ENCODE assay signal across 14 cellular contexts in the genomic region with DNA sequence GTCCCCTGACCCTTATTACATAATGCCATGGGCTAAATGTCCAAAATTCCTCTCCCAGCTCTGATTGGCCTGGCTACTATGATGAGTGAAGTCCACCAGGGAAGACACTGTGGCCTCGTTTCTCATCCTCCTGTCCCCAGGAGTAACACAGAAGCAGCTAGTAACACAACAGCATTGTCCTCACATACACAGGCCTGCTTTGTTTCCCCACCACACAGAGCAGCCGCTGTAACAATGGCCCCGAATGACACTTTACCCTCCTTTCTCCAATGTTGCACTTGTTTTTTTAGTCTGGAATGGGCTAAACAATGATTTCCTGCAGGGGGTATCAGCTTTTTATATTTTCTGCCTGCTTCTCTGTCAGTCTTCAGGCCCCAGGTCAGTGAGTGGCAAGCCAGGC. TPM values are rescaled to one million over a fixed set of nuclear protein-coding genes. Genes with fewer than 3 reads are reported as not detected.
DNase-seq lines count a peak whose midpoint lies in the region; ATAC-seq and TF ChIP-seq lines count a peak whose summit lies in the region.
"Had no signal": no experiment of that assay in that cellular context is flagged by ENCODE, and none has a peak within 500 bp of the region (broad histone marks: within the 10 kb centered on the region; RNA-seq: fewer than 3 reads in every experiment).

A gene with protein sequence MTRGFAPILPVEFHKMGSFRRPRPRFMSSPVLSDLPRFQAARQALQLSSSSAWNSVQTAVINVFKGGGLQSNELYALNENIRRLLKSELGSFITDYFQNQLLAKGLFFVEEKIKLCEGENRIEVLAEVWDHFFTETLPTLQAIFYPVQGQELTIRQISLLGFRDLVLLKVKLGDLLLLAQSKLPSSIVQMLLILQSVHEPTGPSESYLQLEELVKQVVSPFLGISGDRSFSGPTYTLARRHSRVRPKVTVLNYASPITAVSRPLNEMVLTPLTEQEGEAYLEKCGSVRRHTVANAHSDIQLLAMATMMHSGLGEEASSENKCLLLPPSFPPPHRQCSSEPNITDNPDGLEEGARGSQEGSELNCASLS (plus strand): TSS at position 363 of the 400 bp plus-strand sequence. CDS start 104,834 bp downstream, outside the sequence.

- no peak for DNase-seq in activated naive CD4-positive, alpha-beta T cell treated with anti-CD3 and anti-CD28 coated beads for 36 hours
- DNase-seq in activated naive CD4-positive, alpha-beta T cell treated with Interleukin-2 at 50 U/mL for 16 hours: no peak
- DNase-seq in endothelial cell (ENCODE audit: low spot score) (no peak), SKM-1 (lab: John Stamatoyannopoulos, UW; ENCODE audit: unreplicated experiment) (no peak), endodermal cell (no peak)
- no peak for DNase-seq in natural killer cell treated with Interleukin-12 subunit alpha and Interleukin-12 subunit beta and Interleukin-15 and Interleukin-18, amount 100 ng/mL, for 72 hours (ENCODE audit: low spot score)
- DNase-seq in activated CD4-positive, alpha-beta T cell treated with anti-CD3 and anti-CD28 coated beads for 1 hour: no peak
- DNase-seq: activated CD4-positive, CD25-positive, alpha-beta regulatory T cell treated with anti-CD3 and anti-CD28 coated beads, Interleukin-2, amount 50 U/mL, for 72 hours; naive B cell; NCI-H524 treated with DMSO at 0.1 percent for 48 hours; SHP77 treated with DMSO at 0.1 percent for 48 hours had no signal

- peaks cover 20% of the 10 kb centered on the region for H3K27me3 ChIP-seq in endodermal cell (ENCODE audit: control insufficient read depth, insufficient read depth, low read length, poor library complexity, severe bottlenecking)

- H3K9ac ChIP-seq in endodermal cell (ENCODE audit: extremely low read depth, low read length, poor library complexity, severe bottlenecking): no peak within 1 kb of the TSS

- H3K27ac ChIP-seq in endodermal cell (ENCODE audit: low read depth, low read length): no peak within 1 kb of the TSS
- H3K27ac ChIP-seq: HL-60 had no signal

- 63 to 89% methylated on average over 1 to 3 of the region's 3 CpGs for WGBS in endodermal cell (ENCODE audit: insufficient coverage in 1 of 2, insufficient read length in 1 of 2), 2 experiments

- no peaks in the 10 kb centered on the region for H3K27me3 Mint-ChIP-seq in activated naive CD4-positive, alpha-beta T cell treated with anti-CD3 and anti-CD28 coated beads for 36 hours (ENCODE audit: low read depth)
- no peaks in the 10 kb centered on the region for H3K27me3 Mint-ChIP-seq in endothelial cell (ENCODE audit: unreplicated experiment)
- peaks cover 0 to 2% of the 10 kb centered on the region in 2 donors for H3K27me3 Mint-ChIP-seq in natural killer cell treated with Interleukin-12 subunit alpha and Interleukin-12 subunit beta and Interleukin-15 and Interleukin-18, amount 100 ng/mL, for 72 hours
- peaks cover 22% of the 10 kb centered on the region for H3K27me3 Mint-ChIP-seq in endodermal cell (ENCODE audit: insufficient read depth)

- no peaks in the 10 kb centered on the region for H3K9me3 Mint-ChIP-seq in activated naive CD4-positive, alpha-beta T cell treated with anti-CD3 and anti-CD28 coated beads for 36 hours
- H3K9me3 Mint-ChIP-seq in endothelial cell (ENCODE audit: unreplicated experiment) (no peaks in the 10 kb centered on the region), endodermal cell (peaks cover 6% of the 10 kb centered on the region)
- no peaks in the 10 kb centered on the region for H3K9me3 Mint-ChIP-seq in natural killer cell treated with Interleukin-12 subunit alpha and Interleukin-12 subunit beta and Interleukin-15 and Interleukin-18, amount 100 ng/mL, for 72 hours
- H3K9me3 Mint-ChIP-seq: activated naive CD4-positive, alpha-beta T cell treated with anti-CD3 and anti-CD28 coated beads, Interleukin-2, amount 50 U/mL, for 72 hours; naive B cell had no signal

- no peaks in the 10 kb centered on the region for H3K4me1 ChIP-seq in endodermal cell (ENCODE audit: control insufficient read depth, insufficient read depth, low read length)

- no peak for ATAC-seq in natural killer cell treated with Interleukin-12 subunit alpha and Interleukin-12 subunit beta and Interleukin-15 and Interleukin-18, amount 100 ng/mL, for 72 hours
- no peak for ATAC-seq in GM21717 (IDR thresholded peaks at IDR 0.05; ENCODE audit: unreplicated experiment)
- ATAC-seq: activated naive CD4-positive, alpha-beta T cell treated with anti-CD3 and anti-CD28 coated beads, Interleukin-2, amount 50 U/mL, for 72 hours had no signal

- H3K4me3 Mint-ChIP-seq in activated naive CD4-positive, alpha-beta T cell treated with anti-CD3 and anti-CD28 coated beads for 36 hours: no peak within 1 kb of the TSS
- H3K4me3 Mint-ChIP-seq in endothelial cell (ENCODE audit: unreplicated experiment): no peak within 1 kb of the TSS
- no peak within 1 kb of the TSS for H3K4me3 Mint-ChIP-seq in natural killer cell treated with Interleukin-12 subunit alpha and Interleukin-12 subunit beta and Interleukin-15 and Interleukin-18, amount 100 ng/mL, for 72 hours
- H3K4me3 Mint-ChIP-seq in endodermal cell: no peak within 1 kb of the TSS
- H3K4me3 Mint-ChIP-seq: naive B cell had no signal

- no peak within 1 kb of the TSS for H3K27ac Mint-ChIP-seq in activated naive CD4-positive, alpha-beta T cell treated with anti-CD3 and anti-CD28 coated beads for 36 hours
- H3K27ac Mint-ChIP-seq in endothelial cell (ENCODE audit: unreplicated experiment) (no peak within 1 kb of the TSS), endodermal cell (no peak within 1 kb of the TSS)
- H3K27ac Mint-ChIP-seq in natural killer cell treated with Interleukin-12 subunit alpha and Interleukin-12 subunit beta and Interleukin-15 and Interleukin-18, amount 100 ng/mL, for 72 hours: peak within 1 kb of the TSS in 1 of 2 donors; percentile 61
- H3K27ac Mint-ChIP-seq: activated naive CD4-positive, alpha-beta T cell treated with anti-CD3 and anti-CD28 coated beads, Interleukin-2, amount 50 U/mL, for 72 hours; naive B cell had no signal

- peaks cover 3% of the 10 kb centered on the region for H3K4me1 Mint-ChIP-seq in activated naive CD4-positive, alpha-beta T cell treated with anti-CD3 and anti-CD28 coated beads for 36 hours (ENCODE audit: low read depth)
- H3K4me1 Mint-ChIP-seq in endothelial cell (ENCODE audit: unreplicated experiment) (peaks cover 14% of the 10 kb centered on the region), endodermal cell (no peaks in the 10 kb centered on the region)
- peaks cover 4 to 19% of the 10 kb centered on the region in 2 donors for H3K4me1 Mint-ChIP-seq in natural killer cell treated with Interleukin-12 subunit alpha and Interleukin-12 subunit beta and Interleukin-15 and Interleukin-18, amount 100 ng/mL, for 72 hours (ENCODE audit: low read depth in 2 of 2)

- CTCF ChIA-PET in activated naive CD4-positive, alpha-beta T cell treated with anti-CD3 and anti-CD28 coated beads for 36 hours (lab: Charles Lee): interaction anchor here (0.6 to 3.3 kb wide), 5 partner anchors 9 to 215 kb away, joined by 3 to 12 read pairs (median 3); no protein-coding TSS in a partner anchor

- TF ChIP-seq CTCF in endothelial cell (IDR thresholded peaks at IDR 0.05; ENCODE audit: unreplicated experiment) (no peak), endodermal cell (conservative IDR thresholded peaks at IDR 0.05) (no peak)

- no peaks in the 10 kb centered on the region for H3K36me3 ChIP-seq in endodermal cell (ENCODE audit: control insufficient read depth, insufficient read depth, low read length)

- no peak within 1 kb of the TSS for H3K4me3 ChIP-seq in endodermal cell (ENCODE audit: low read length)

- intact Hi-C loops in activated naive CD4-positive, alpha-beta T cell treated with anti-CD3 and anti-CD28 coated beads for 36 hours (cut with micrococcal nuclease): no loop called here

- no peaks in the 10 kb centered on the region for H3K36me3 Mint-ChIP-seq in activated naive CD4-positive, alpha-beta T cell treated with anti-CD3 and anti-CD28 coated beads for 36 hours (ENCODE audit: low read depth)
- H3K36me3 Mint-ChIP-seq in endothelial cell (ENCODE audit: low read depth, unreplicated experiment) (no peaks in the 10 kb centered on the region), endodermal cell (ENCODE audit: low read depth) (no peaks in the 10 kb centered on the region)
- H3K36me3 Mint-ChIP-seq in natural killer cell treated with Interleukin-12 subunit alpha and Interleukin-12 subunit beta and Interleukin-15 and Interleukin-18, amount 100 ng/mL, for 72 hours: no peaks in the 10 kb centered on the region
- H3K36me3 Mint-ChIP-seq: activated naive CD4-positive, alpha-beta T cell treated with anti-CD3 and anti-CD28 coated beads, Interleukin-2, amount 50 U/mL, for 72 hours; naive B cell had no signal

- no peaks in the 10 kb centered on the region for H3K9me3 ChIP-seq in endodermal cell (ENCODE audit: control insufficient read depth, low read length)

RNA-seq across cellular contexts. Expression of the gene that starts here (rescaled TPM):
- total RNA-seq in activated naive CD4-positive, alpha-beta T cell treated with anti-CD3 and anti-CD28 coated beads for 36 hours: 10 to 100 TPM; 11.2 to 13.1 TPM
- 122 TPM for total RNA-seq in endothelial cell (ENCODE audit: unreplicated experiment)
- 100 to 1,000 TPM; 172 to 533 TPM for total RNA-seq in natural killer cell treated with Interleukin-12 subunit alpha and Interleukin-12 subunit beta and Interleukin-15 and Interleukin-18, amount 100 ng/mL, for 72 hours
- total RNA-seq in endodermal cell: 1 to 10 TPM; 5.3 to 7.2 TPM
- 8.3 TPM for polyA plus RNA-seq in endodermal cell (2013, experiment 1 of 2)
- polyA plus RNA-seq in endodermal cell (2013, experiment 2 of 2): 9.9 TPM
